In the genomic region with DNA sequence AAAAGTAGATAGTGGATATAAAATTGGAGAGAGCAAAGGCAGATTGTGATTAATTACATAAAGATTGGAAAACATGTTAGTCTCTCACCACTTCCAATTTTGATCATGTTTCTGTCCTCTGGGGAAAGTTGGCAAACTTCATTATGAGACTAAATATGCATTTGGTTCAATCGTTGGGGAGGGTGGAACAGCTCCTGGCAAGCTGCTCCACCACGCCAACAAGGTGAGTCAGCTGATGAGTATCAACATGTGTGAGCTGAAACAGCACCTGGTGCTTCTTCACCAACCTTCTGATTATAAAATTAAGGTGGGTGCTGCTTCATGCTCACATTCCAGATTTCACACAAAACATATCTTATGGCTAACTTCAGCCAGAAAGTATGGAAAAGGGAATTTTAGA, we compare ENCODE assay signal across 17 cellular contexts.
DNase-seq lines count a peak whose midpoint lies in the region; ATAC-seq, FAIRE-seq and TF ChIP-seq lines count a peak whose summit lies in the region.
"Had no signal": no experiment of that assay in that cellular context is flagged by ENCODE, and none has a peak within 500 bp of the region (broad histone marks: within the 10 kb centered on the region; RNA-seq: fewer than 3 reads in every experiment).

No MANE protein-coding gene starts in this region.

- H2AK5ac ChIP-seq in mesenchymal stem cell (ENCODE audit: low read length, severe bottlenecking) = peak overlapping the region; percentile 90

- H2AFZ ChIP-seq in mesenchymal stem cell (ENCODE audit: low read depth, low read length) (no peak overlapping the region), smooth muscle cell (ENCODE audit: low read depth) (no peak overlapping the region)

- H4K20me1 ChIP-seq in smooth muscle cell (ENCODE audit: low read depth) = no peaks in the 10 kb centered on the region

- peak; percentile 51 for DNase-seq in ELR (ENCODE audit: low read depth)
- peak; percentile 30 for DNase-seq in MG63
- DNase-seq in bronchial epithelial cell (ENCODE audit: low read depth) = peak; percentile 90
- no peak for DNase-seq in mesenchymal stem cell
- no peak for DNase-seq in smooth muscle cell (lab: John Stamatoyannopoulos, UW; ENCODE audit: unreplicated experiment)
- no peak for DNase-seq in testis
- DNase-seq: ACHN; CD4-positive, alpha-beta T cell; DND-41; GF-D8; KG1; NCI-H1105 treated with DMSO at 0.1 percent for 48 hours; NCI-H187 treated with DMSO at 0.1 percent for 48 hours; NCI-H510A; RPMI8226 had no signal

- no peaks in the 10 kb centered on the region for H3K27me3 ChIP-seq in MG63
- no peaks in the 10 kb centered on the region for H3K27me3 ChIP-seq in bronchial epithelial cell (ENCODE audit: control insufficient read depth, insufficient read depth, low read length)
- H3K27me3 ChIP-seq in mesenchymal stem cell (ENCODE audit: control insufficient read depth in 1 of 2, insufficient read depth in 1 of 2, low read length in 2 of 2) = no peaks in the 10 kb centered on the region
- no peaks in the 10 kb centered on the region for H3K27me3 ChIP-seq in smooth muscle cell (ENCODE audit: low read depth)
- no peaks in the 10 kb centered on the region for H3K27me3 ChIP-seq in testis
- H3K27me3 ChIP-seq: SJSA1 had no signal

- no peak overlapping the region for H2BK15ac ChIP-seq in mesenchymal stem cell (ENCODE audit: low read depth, poor library complexity, severe bottlenecking)

- no peak overlapping the region for H3K14ac ChIP-seq in mesenchymal stem cell (ENCODE audit: low read length in 2 of 2)

- H3K4me1 ChIP-seq in mesenchymal stem cell (ENCODE audit: control insufficient read depth, insufficient read depth, low read depth, low read length) (peaks cover 1% of the 10 kb centered on the region), smooth muscle cell (ENCODE audit: low read depth) (no peaks in the 10 kb centered on the region), testis (no peaks in the 10 kb centered on the region)
- H3K4me1 ChIP-seq: SJSA1 had no signal

- intact Hi-C loops in testis (cut with DNase I; ENCODE audit: low total_unique reads) = no loop called here

- no peak for ATAC-seq in HG03108 (IDR thresholded peaks at IDR 0.05; ENCODE audit: unreplicated experiment)

- no peak overlapping the region for H4K91ac ChIP-seq in mesenchymal stem cell (ENCODE audit: low read length)

- no peak for FAIRE-seq in bronchial epithelial cell (lab: Jason Lieb, UNC)

- no peak overlapping the region for H4K8ac ChIP-seq in mesenchymal stem cell (ENCODE audit: low read length)

- TF ChIP-seq CTCF in bronchial epithelial cell (IDR thresholded peaks at IDR 0.05; ENCODE audit: insufficient read depth, low read length, severe bottlenecking) (no peak), smooth muscle cell (IDR thresholded peaks at IDR 0.05; ENCODE audit: borderline replicate concordance, insufficient read depth, poor library complexity, severe bottlenecking) (no peak), testis (IDR thresholded peaks at IDR 0.05) (no peak)

- no peak overlapping the region for H3K18ac ChIP-seq in mesenchymal stem cell (ENCODE audit: low read depth in 1 of 2, low read length in 2 of 2)

- H3K9me3 ChIP-seq in MG63 = no peaks in the 10 kb centered on the region
- H3K9me3 ChIP-seq in mesenchymal stem cell (ENCODE audit: control insufficient read depth, low read length) = no peaks in the 10 kb centered on the region
- H3K9me3 ChIP-seq in smooth muscle cell (replicated peaks; ENCODE audit: low read depth) = no peaks in the 10 kb centered on the region
- no peaks in the 10 kb centered on the region for H3K9me3 ChIP-seq in testis
- H3K9me3 ChIP-seq: SJSA1 had no signal

- no peak overlapping the region for H3K4me2 ChIP-seq in mesenchymal stem cell (ENCODE audit: low read length, poor library complexity, severe bottlenecking)
- H3K4me2 ChIP-seq in smooth muscle cell = no peak overlapping the region

- H3K27ac ChIP-seq in mesenchymal stem cell (ENCODE audit: low read length, poor library complexity, severe bottlenecking) = no peak overlapping the region
- no peak overlapping the region for H3K27ac ChIP-seq in smooth muscle cell (ENCODE audit: low read depth)
- H3K27ac ChIP-seq in testis = no peak overlapping the region
- H3K27ac ChIP-seq: SJSA1 had no signal

- no peaks in the 10 kb centered on the region for H3F3A ChIP-seq in smooth muscle cell (ENCODE audit: low read depth)

- no peak overlapping the region for H3K23ac ChIP-seq in mesenchymal stem cell (ENCODE audit: low read length in 2 of 2)

- no peaks in the 10 kb centered on the region for H3K79me1 ChIP-seq in mesenchymal stem cell (replicated peaks; ENCODE audit: low read length, poor library complexity, severe bottlenecking)

- no peak overlapping the region for H2BK120ac ChIP-seq in mesenchymal stem cell (ENCODE audit: low read depth, low read length)

- no peak overlapping the region for H2BK12ac ChIP-seq in mesenchymal stem cell (ENCODE audit: low read length in 2 of 2)

- H3K4me3 ChIP-seq in MG63 = no peak overlapping the region
- H3K4me3 ChIP-seq in bronchial epithelial cell (ENCODE audit: low read depth, low read length) = no peak overlapping the region
- H3K4me3 ChIP-seq in mesenchymal stem cell (ENCODE audit: insufficient read depth in 1 of 2, low read depth in 1 of 2, low read length in 2 of 2) = no peak overlapping the region
- no peak overlapping the region for H3K4me3 ChIP-seq in smooth muscle cell
- no peak overlapping the region for H3K4me3 ChIP-seq in testis
- H3K4me3 ChIP-seq: SJSA1 had no signal

- no peak overlapping the region for H3K9ac ChIP-seq in mesenchymal stem cell (ENCODE audit: low read length)
- no peak overlapping the region for H3K9ac ChIP-seq in smooth muscle cell (ENCODE audit: low read depth)

- H3K36me3 ChIP-seq in MG63 (no peaks in the 10 kb centered on the region), bronchial epithelial cell (ENCODE audit: control insufficient read depth, insufficient read depth, low read length) (no peaks in the 10 kb centered on the region), mesenchymal stem cell (ENCODE audit: control insufficient read depth in 1 of 2, insufficient read depth in 2 of 2, low read depth in 1 of 2, low read length in 2 of 2) (no peaks in the 10 kb centered on the region), smooth muscle cell (ENCODE audit: low read depth) (no peaks in the 10 kb centered on the region), testis (ENCODE audit: low read depth, missing control alignments) (no peaks in the 10 kb centered on the region)
- H3K36me3 ChIP-seq: SJSA1 had no signal

- H2BK5ac ChIP-seq in mesenchymal stem cell (ENCODE audit: low read depth, low read length, poor library complexity, severe bottlenecking) = no peak overlapping the region

- no peaks in the 10 kb centered on the region for H3K79me2 ChIP-seq in smooth muscle cell (ENCODE audit: low read depth)

- no peak overlapping the region for H3K4ac ChIP-seq in mesenchymal stem cell (ENCODE audit: low read depth in 1 of 2, low read length in 2 of 2)

- no peak for TF ChIP-seq POLR2A in testis (IDR thresholded peaks at IDR 0.05)

- 81% methylated on average over 2 of the region's 2 CpGs for WGBS in mesenchymal stem cell
- WGBS in smooth muscle cell (ENCODE audit: low lambda C conversion rate) = 77% methylated on average over 2 of the region's 2 CpGs
- 72 to 86% methylated on average over 2 of the region's 2 CpGs for WGBS in testis, 2 donors

Comparison
In these comparisons a context has a peak if more than half of its experiments do, and no peak if none do; other contexts are left out.
1. DNase-seq: peak in ELR (single experiment), MG63 (single experiment) and bronchial epithelial cell (single experiment); none in mesenchymal stem cell (single experiment), smooth muscle cell (single experiment) and testis (single experiment).